24 cellular contexts compared by ENCODE assay signal in the genomic region with DNA sequence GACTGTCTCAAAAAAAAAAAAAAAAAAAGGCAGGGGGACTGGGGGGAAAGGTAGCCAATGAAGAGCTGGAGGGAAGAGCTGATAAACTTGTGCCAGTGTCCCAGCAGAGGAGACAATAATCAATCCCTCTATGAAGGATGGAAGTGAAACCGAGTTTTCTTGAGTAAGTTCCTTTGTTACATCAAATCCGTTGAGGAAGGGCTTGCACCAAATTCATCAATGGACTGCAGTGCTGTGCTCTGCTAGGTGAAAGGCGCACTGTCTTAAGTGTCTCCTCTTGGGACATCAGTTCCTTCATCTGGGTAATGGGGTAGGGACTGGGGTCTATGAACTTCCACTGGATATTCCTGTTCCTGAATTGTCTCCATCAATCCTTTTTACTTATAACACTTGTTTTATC. TPM values are rescaled to one million over a fixed set of nuclear protein-coding genes. Genes with fewer than 3 reads are reported as not detected.
"Had no signal": no experiment of that assay in that cellular context is flagged by ENCODE, and none has a peak within 500 bp of the region (broad histone marks: within the 10 kb centered on the region; RNA-seq: fewer than 3 reads in every experiment).

No MANE protein-coding gene starts in this region.

- DNase-seq: activated CD4-positive, alpha-beta T cell treated with anti-CD3 and anti-CD28 coated beads for 36 hours; activated CD4-positive, alpha-beta T cell treated with anti-CD3 and anti-CD28 coated beads, Interleukin-2, amount 50 U/mL, for 48 hours; activated gamma-delta T cell treated with Interleukin-2 at 50 U/mL for 16 hours; activated T-cell treated with anti-CD3 and anti-CD28 coated beads for 4 hours; adrenal gland; cortex of kidney; effector CD8-positive, alpha-beta T cell; gastrocnemius medialis; heart right ventricle; left lung; midbrain; stimulated activated CD4-positive, alpha-beta T cell treated with anti-CD3 and anti-CD28 coated beads, Interleukin-2, amount 100 ng/mL, for 24 hours; stimulated activated naive CD8-positive, alpha-beta T cell treated with anti-CD3 and anti-CD28 coated beads, Interleukin-15, amount 100 ng/mL, for 72 hours; trophoblast cell had no signal

- ATAC-seq: activated CD4-positive, alpha-beta T cell treated with anti-CD3 and anti-CD28 coated beads for 36 hours; activated naive CD4-positive, alpha-beta T cell treated with anti-CD3 and anti-CD28 coated beads, Interleukin-2, amount 50 U/mL, for 72 hours; esophagus mucosa; gastrocnemius medialis; heart right ventricle; left lung; stimulated activated naive CD8-positive, alpha-beta T cell treated with anti-CD3 and anti-CD28 coated beads, Interleukin-15, amount 100 ng/mL, for 72 hours had no signal

- H3K4me3 ChIP-seq: adrenal gland, breast epithelium, gastrocnemius medialis, heart right ventricle, left lung, suprapubic skin had no signal

- H3K27ac ChIP-seq: adrenal gland, breast epithelium, gastrocnemius medialis, heart right ventricle, suprapubic skin had no signal

- H3K27me3 ChIP-seq: adrenal gland, breast epithelium, suprapubic skin had no signal

RNA-seq across cellular contexts. Expression of gene CRIP3, which starts 3.1 kb away (rescaled TPM):
- total RNA-seq: activated T-helper 1 cell treated with anti-CD3 and anti-CD28 coated beads, Interleukin-12 subunit alpha, Interleukin-12 subunit beta, Interleukin-2, Interleukin-4 antibody, amounts not matched to agents 30 ng/mL and 10 ng/mL and 1 ng/mL, durations not matched to agents 14 hours and 24 hours and 36 hours; astrocyte; lung microvascular endothelial cell had no signal

RNA-seq across cellular contexts. Expression of gene SLC22A7, which starts 13.6 kb away (rescaled TPM):
- total RNA-seq: activated CD4-positive, alpha-beta T cell treated with anti-CD3 and anti-CD28 coated beads for 36 hours; activated naive CD4-positive, alpha-beta T cell treated with anti-CD3 and anti-CD28 coated beads, Interleukin-2, amount 50 U/mL, for 72 hours; activated T-helper 1 cell treated with anti-CD3 and anti-CD28 coated beads, Interleukin-12 subunit alpha, Interleukin-12 subunit beta, Interleukin-2, Interleukin-4 antibody, amounts not matched to agents 30 ng/mL and 10 ng/mL and 1 ng/mL, durations not matched to agents 14 hours and 24 hours and 36 hours; astrocyte; breast epithelium; esophagus mucosa; kidney epithelial cell; left lung; lung microvascular endothelial cell; omental fat pad; progenitor cell of endocrine pancreas; suprapubic skin had no signal
